8 cellular contexts compared by ENCODE assay signal in genomic region chr6:90219168-90219985, GRCh38.
DNase-seq lines count a peak whose midpoint lies in the region; ATAC-seq and TF ChIP-seq lines count a peak whose summit lies in the region.

No MANE protein-coding gene starts in this region.

- peak; percentile 17 for DNase-seq in COR-L47 (lab: John Stamatoyannopoulos, UW)
- DNase-seq in LNCaP clone FGC (ENCODE audit: low read depth): peak; percentile 15
- DNase-seq in left ventricle myocardium inferior: no peak
- DNase-seq in gastrocnemius medialis: peak; percentile 78 to 85
- DNase-seq in NOMO-1 treated with DMSO at 0.1 percent for 48 hours (lab: John Stamatoyannopoulos, UW; ENCODE audit: unreplicated experiment): no peak
- DNase-seq in HPDE6-E6E7 (ENCODE audit: extremely low spot score): no peak

- in situ Hi-C loops in gastrocnemius medialis (cut with MboI; ENCODE audit: low sequenced_read_pairs in 4 of 4): no loop called here

- TF ChIP-seq CTCF in LNCaP clone FGC (IDR thresholded peaks at IDR 0.05; ENCODE audit: control insufficient read depth, extremely low read depth, insufficient read depth) (no peak), WI38 (IDR thresholded peaks at IDR 0.05; ENCODE audit: low read depth, low read length) (no peak), left ventricle myocardium inferior (IDR thresholded peaks at IDR 0.05; ENCODE audit: borderline replicate concordance) (no peak), gastrocnemius medialis (IDR thresholded peaks at IDR 0.05 in 4 of 5, conservative IDR thresholded peaks at IDR 0.05 in 1 of 5) (no peak)

- peak; percentile 24 to 40 for TF ChIP-seq POLR2A in gastrocnemius medialis (IDR thresholded peaks at IDR 0.05)

- intact Hi-C loops in left ventricle myocardium inferior (cut with micrococcal nuclease): loop anchor here (10.0 kb wide), 1 partner anchor 75 kb away; the partner anchor contains the start of gene BACH2
- intact Hi-C loops in gastrocnemius medialis (cut with DNase I; ENCODE audit: low total_unique reads): loop anchor here (1.0 to 10.0 kb wide), 5 partner anchors 21 to 277 kb away; no protein-coding TSS in a partner anchor

- H3K27me3 ChIP-seq in left ventricle myocardium inferior (ENCODE audit: low read depth) (no peaks in the 10 kb centered on the region), gastrocnemius medialis (no peaks in the 10 kb centered on the region)

- H3K36me3 ChIP-seq in left ventricle myocardium inferior: no peaks in the 10 kb centered on the region
- no peaks in the 10 kb centered on the region for H3K36me3 ChIP-seq in gastrocnemius medialis

- H3K27ac ChIP-seq in left ventricle myocardium inferior (replicated peaks): peak overlapping the region; percentile 95
- H3K27ac ChIP-seq in gastrocnemius medialis: peak overlapping the region; percentile 86 to 96 (median 93)

- peaks cover 41% of the 10 kb centered on the region for H3K4me1 ChIP-seq in left ventricle myocardium inferior
- peaks cover 34 to 53% of the 10 kb centered on the region in 2 donors for H3K4me1 ChIP-seq in gastrocnemius medialis

- H3K9me3 ChIP-seq in left ventricle myocardium inferior (replicated peaks): peaks cover 11% of the 10 kb centered on the region
- no peaks in the 10 kb centered on the region for H3K9me3 ChIP-seq in gastrocnemius medialis

- H3K4me3 ChIP-seq in LNCaP clone FGC (ENCODE audit: low read depth, low read length): no peak overlapping the region
- peak overlapping the region; percentile 45 for H3K4me3 ChIP-seq in WI38 (ENCODE audit: low read depth, low read length)
- H3K4me3 ChIP-seq in left ventricle myocardium inferior: peak overlapping the region; percentile 56
- peak overlapping the region; percentile 44 to 61 (median 52) for H3K4me3 ChIP-seq in gastrocnemius medialis

- ATAC-seq in gastrocnemius medialis (peak; percentile 76 to 81), HG03354 (IDR thresholded peaks at IDR 0.05; ENCODE audit: poor library complexity, severe bottlenecking, unreplicated experiment) (no peak)

Comparison
In these comparisons a context has a peak if more than half of its experiments do, and no peak if none do; other contexts are left out.
1. DNase-seq: peak in COR-L47 (single experiment), LNCaP clone FGC (single experiment) and gastrocnemius medialis (2 of 2); none in left ventricle myocardium inferior (single experiment), NOMO-1 treated with DMSO at 0.1 percent for 48 hours (single experiment) and HPDE6-E6E7 (single experiment).